Comparison of ENCODE assay signal across 21 cellular contexts in the genomic region with DNA sequence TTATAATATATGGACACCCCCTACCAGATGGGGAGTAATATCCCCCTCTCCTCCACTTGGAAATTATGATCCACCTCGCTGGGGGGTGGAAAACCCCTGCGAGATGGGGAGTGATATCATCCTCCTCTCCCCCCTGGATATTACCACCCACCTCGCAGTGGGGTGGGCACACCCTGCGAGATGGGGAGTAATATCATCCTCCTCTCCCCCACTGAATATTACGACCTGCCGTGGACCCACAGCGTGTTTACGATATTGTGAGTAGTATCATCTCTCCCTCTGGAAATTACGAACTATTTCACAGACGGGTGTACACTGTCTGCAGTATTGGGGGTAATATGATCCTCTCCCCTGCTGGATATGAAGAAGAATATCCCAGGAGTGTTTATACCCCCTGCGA.
"Had no signal": no experiment of that assay in that cellular context is flagged by ENCODE, and none has a peak within 500 bp of the region (broad histone marks: within the 10 kb centered on the region; RNA-seq: fewer than 3 reads in every experiment).

No MANE protein-coding gene starts in this region.

- ATAC-seq: heart left ventricle; left lobe of liver; naive thymus-derived CD4-positive, alpha-beta T cell; stimulated activated naive B cell treated with anti-CD40 and anti-IgM and Interleukin-4, amounts not matched to agents 10 μg/mL and 1 μg/mL and 100 μg/mL, for 72 hours had no signal

- DNase-seq: dorsolateral prefrontal cortex; effector CD8-positive, alpha-beta T cell; heart left ventricle; hippocampal formation; kidney glomerular epithelial cell; mammary epithelial cell; naive thymus-derived CD4-positive, alpha-beta T cell; posterior cingulate gyrus; sigmoid colon; stimulated activated CD4-positive, alpha-beta T cell treated with anti-CD3 and anti-CD28 coated beads, Interleukin-2, amount 100 ng/mL, for 24 hours; stimulated activated CD4-positive, alpha-beta T cell treated with anti-CD3 and anti-CD28 coated beads, Interleukin-4, amount 100 ng/mL, for 4 hours; stimulated activated naive B cell treated with anti-CD40 and anti-IgM and Interleukin-4, amounts not matched to agents 10 μg/mL and 1 μg/mL and 100 μg/mL, for 72 hours; stomach; substantia nigra; transverse colon had no signal

- H3K9me3 ChIP-seq: heart left ventricle, neutrophil, right atrium auricular region, sigmoid colon, stomach, thoracic aorta, transverse colon had no signal

- H3K27ac ChIP-seq: coronary artery, dorsolateral prefrontal cortex, heart left ventricle, neutrophil, right atrium auricular region, sigmoid colon, skin epidermis, stomach, thoracic aorta, transverse colon had no signal

- H3K4me3 ChIP-seq: coronary artery, dorsolateral prefrontal cortex, heart left ventricle, right atrium auricular region, sigmoid colon, skin epidermis, stomach, thoracic aorta, transverse colon had no signal

- H3K36me3 ChIP-seq: heart left ventricle, neutrophil, right atrium auricular region, sigmoid colon, stomach, thoracic aorta, transverse colon had no signal

- H3K36me3 Mint-ChIP-seq: naive thymus-derived CD4-positive, alpha-beta T cell; stimulated activated naive B cell treated with anti-CD40 and anti-IgM and Interleukin-4, amounts not matched to agents 10 μg/mL and 1 μg/mL and 100 μg/mL, for 72 hours had no signal

- H3K4me1 Mint-ChIP-seq: naive thymus-derived CD4-positive, alpha-beta T cell; stimulated activated naive B cell treated with anti-CD40 and anti-IgM and Interleukin-4, amounts not matched to agents 10 μg/mL and 1 μg/mL and 100 μg/mL, for 72 hours had no signal

- H3K4me1 ChIP-seq: heart left ventricle, right atrium auricular region, sigmoid colon, stomach, transverse colon had no signal

- H3K27ac Mint-ChIP-seq: naive thymus-derived CD4-positive, alpha-beta T cell; stimulated activated naive B cell treated with anti-CD40 and anti-IgM and Interleukin-4, amounts not matched to agents 10 μg/mL and 1 μg/mL and 100 μg/mL, for 72 hours had no signal

- H3K27me3 ChIP-seq: dorsolateral prefrontal cortex, neutrophil, right atrium auricular region, sigmoid colon, stomach, transverse colon had no signal

- H3K9me3 Mint-ChIP-seq: naive thymus-derived CD4-positive, alpha-beta T cell; stimulated activated naive B cell treated with anti-CD40 and anti-IgM and Interleukin-4, amounts not matched to agents 10 μg/mL and 1 μg/mL and 100 μg/mL, for 72 hours had no signal

- H3K4me3 Mint-ChIP-seq: naive thymus-derived CD4-positive, alpha-beta T cell; stimulated activated naive B cell treated with anti-CD40 and anti-IgM and Interleukin-4, amounts not matched to agents 10 μg/mL and 1 μg/mL and 100 μg/mL, for 72 hours had no signal
